4 cellular contexts compared by ENCODE assay signal in genomic region chr12:80040075-80040738, GRCh38.
TF ChIP-seq lines count a peak whose summit lies in the region.

No MANE protein-coding gene starts in this region.

TF ChIP-seq in SK-N-SH, 30 proteins besides CTCF, POLR2A, EP300 and RAD21:
- no peak for TF ChIP-seq CHD2 (IDR thresholded peaks at IDR 0.05; ENCODE audit: low read length, partially characterized antibody)

TF ChIP-seq in SK-N-SH treated with all-trans-retinoic acid at 6 μM for 48 hours, 23 proteins besides CTCF, POLR2A, EP300 and RAD21:
- no peak for TF ChIP-seq TOX (CRISPR knock-in tag; IDR thresholded peaks at IDR 0.05; ENCODE audit: borderline replicate concordance)
- TF ChIP-seq ESRRG (CRISPR knock-in tag; IDR thresholded peaks at IDR 0.05): no peak

TF ChIP-seq in IMR-90, 13 proteins besides CTCF, POLR2A, EP300 and RAD21:
- TF ChIP-seq NFE2L2 (IDR thresholded peaks at IDR 0.05; ENCODE audit: low read depth, low read length): no peak
- no peak for TF ChIP-seq FOS (IDR thresholded peaks at IDR 0.05; ENCODE audit: low read depth, low read length)
- TF ChIP-seq CHD1 (IDR thresholded peaks at IDR 0.05; ENCODE audit: low read depth, low read length): no peak
- TF ChIP-seq MAFK (IDR thresholded peaks at IDR 0.05; ENCODE audit: low read depth, low read length): no peak
- TF ChIP-seq RCOR1 (IDR thresholded peaks at IDR 0.05; ENCODE audit: insufficient replicate concordance, low read length): no peak
- TF ChIP-seq ELK1 (IDR thresholded peaks at IDR 0.05; ENCODE audit: borderline replicate concordance, low read depth, low read length): no peak
- TF ChIP-seq BHLHE40 (IDR thresholded peaks at IDR 0.05; ENCODE audit: low read depth, low read length): no peak
- no peak for TF ChIP-seq MXI1 (IDR thresholded peaks at IDR 0.05; ENCODE audit: borderline replicate concordance, low read depth, low read length)
- no peak for TF ChIP-seq SMC3 (IDR thresholded peaks at IDR 0.05; ENCODE audit: low read depth, low read length)
- TF ChIP-seq RFX5 (IDR thresholded peaks at IDR 0.05; ENCODE audit: low read depth, low read length): no peak
- no peak for TF ChIP-seq CEBPB (IDR thresholded peaks at IDR 0.05; ENCODE audit: low read depth, low read length)
- TF ChIP-seq MAZ (IDR thresholded peaks at IDR 0.05; ENCODE audit: borderline replicate concordance, low read depth, low read length): no peak
- TF ChIP-seq USF2 (IDR thresholded peaks at IDR 0.05; ENCODE audit: low read depth, low read length): no peak

TF ChIP-seq in GM23338, 12 proteins besides CTCF, POLR2A, EP300 and RAD21:
- TF ChIP-seq EZH2 (IDR thresholded peaks at IDR 0.05; ENCODE audit: low read depth, unreplicated experiment) (no peak), POLR2AphosphoS5 (IDR thresholded peaks at IDR 0.05; ENCODE audit: low read depth) (no peak)
